Comparison of ENCODE assay signal across 9 cellular contexts in the genomic region with DNA sequence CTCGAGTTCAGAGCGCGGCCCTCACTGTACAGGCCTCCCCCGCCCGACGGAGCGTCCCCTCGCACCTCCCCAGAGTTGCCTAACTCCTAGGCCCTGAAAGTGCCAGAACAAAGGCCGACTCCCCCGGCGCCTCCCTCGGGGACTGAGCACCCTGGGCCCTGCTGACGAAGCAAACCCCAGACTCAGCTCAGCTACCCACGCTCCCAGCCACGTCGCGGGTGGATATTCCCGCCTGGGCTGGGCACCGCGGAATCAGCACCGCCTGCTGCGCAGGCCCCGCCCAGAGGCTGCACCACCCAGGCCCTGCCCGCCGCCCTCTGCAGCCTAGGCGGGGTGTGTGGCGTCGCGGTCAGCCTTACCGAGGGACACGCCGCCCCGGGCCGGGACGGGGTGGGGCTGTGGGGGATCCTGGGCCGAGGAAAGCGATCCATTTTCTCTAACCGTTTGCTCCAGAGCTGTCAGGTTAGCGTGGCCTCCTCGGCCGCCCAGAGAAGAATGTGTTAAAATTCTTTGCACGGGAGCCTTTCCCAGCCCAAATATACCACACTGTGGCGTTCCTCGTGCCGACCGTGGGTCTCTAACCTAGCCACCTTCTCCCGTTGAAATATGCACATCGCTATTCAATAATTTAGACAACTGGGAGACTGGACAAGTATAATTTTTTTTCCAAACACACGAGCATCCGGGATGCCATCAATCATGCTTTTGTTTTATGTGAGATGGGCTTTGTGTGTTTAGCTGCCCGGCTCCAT. TPM values are rescaled to one million over a fixed set of nuclear protein-coding genes. Genes with fewer than 3 reads are reported as not detected.
A peak's percentile ranks its signal among the peaks of the same experiment; 100 is the strongest.
DNase-seq lines count a peak whose midpoint lies in the region; ATAC-seq and TF ChIP-seq lines count a peak whose summit lies in the region.
"Had no signal": no experiment of that assay in that cellular context is flagged by ENCODE, and none has a peak within 500 bp of the region (broad histone marks: within the 10 kb centered on the region; RNA-seq: fewer than 3 reads in every experiment).

No MANE protein-coding gene starts in this region.

- H3K9me3 ChIP-seq in esophagus muscularis mucosa: no peaks in the 10 kb centered on the region

- H3K4me3 ChIP-seq in esophagus muscularis mucosa: peak overlapping the region; percentile 8 to 46 (median 24)

- TF ChIP-seq CTCF in esophagus muscularis mucosa (IDR thresholded peaks at IDR 0.05): no peak

- H3K27me3 ChIP-seq in esophagus muscularis mucosa: peaks cover 12 to 92% (median 62%) of the 10 kb centered on the region in 4 donors

- 7% methylated on average over 24 of the region's 51 CpGs for WGBS in esophagus muscularis mucosa

- H3K27ac ChIP-seq in esophagus muscularis mucosa (replicated peaks in 1 of 4): no peak overlapping the region

- ATAC-seq in HG03342 (IDR thresholded peaks at IDR 0.05; ENCODE audit: unreplicated experiment) (no peak), HG03457 (IDR thresholded peaks at IDR 0.05; ENCODE audit: unreplicated experiment) (no peak)

- no peak for TF ChIP-seq POLR2A in esophagus muscularis mucosa (IDR thresholded peaks at IDR 0.05; ENCODE audit: low read depth)

- intact Hi-C loops in esophagus muscularis mucosa (cut with DNase I): no loop called here

- H3K36me3 ChIP-seq in esophagus muscularis mucosa: no peaks in the 10 kb centered on the region

- peak; percentile 5 for DNase-seq in DMS153 (lab: John Stamatoyannopoulos, UW)
- DNase-seq in DMS153 treated with DMSO at 0.1 percent for 48 hours (lab: John Stamatoyannopoulos, UW; ENCODE audit: unreplicated experiment): no peak
- DNase-seq in NCI-H774 (lab: John Stamatoyannopoulos, UW): peak; percentile 15
- DNase-seq in esophagus muscularis mucosa (ENCODE audit: extremely low spot score): no peak
- DNase-seq in retina: peak; percentile 70
- DNase-seq in AG08396 (ENCODE audit: low spot score): no peak
- DNase-seq: NCI-H2029 treated with DMSO at 0.1 percent for 48 hours had no signal

- TF ChIP-seq EP300 in esophagus muscularis mucosa (IDR thresholded peaks at IDR 0.05): no peak

- peaks cover 13 to 39% (median 30%) of the 10 kb centered on the region in 4 donors for H3K4me1 ChIP-seq in esophagus muscularis mucosa

RNA-seq across cellular contexts. Expression of a gene that starts 31.4 kb away (rescaled TPM):
- total RNA-seq in esophagus muscularis mucosa: 1 to 10 TPM in 3 of 4 donors, under 1 TPM in 1; 0.69 to 3.0 (median 1.3) TPM

Comparison
In these comparisons a context has a peak if more than half of its experiments do, and no peak if none do; other contexts are left out.
1. DNase-seq: peak in DMS153 (single experiment), NCI-H774 (single experiment) and retina (single experiment); none in DMS153 treated with DMSO at 0.1 percent for 48 hours (single experiment), esophagus muscularis mucosa (single experiment) and AG08396 (single experiment).